ENCODE assay signal across 1 cellular context in the genomic region with DNA sequence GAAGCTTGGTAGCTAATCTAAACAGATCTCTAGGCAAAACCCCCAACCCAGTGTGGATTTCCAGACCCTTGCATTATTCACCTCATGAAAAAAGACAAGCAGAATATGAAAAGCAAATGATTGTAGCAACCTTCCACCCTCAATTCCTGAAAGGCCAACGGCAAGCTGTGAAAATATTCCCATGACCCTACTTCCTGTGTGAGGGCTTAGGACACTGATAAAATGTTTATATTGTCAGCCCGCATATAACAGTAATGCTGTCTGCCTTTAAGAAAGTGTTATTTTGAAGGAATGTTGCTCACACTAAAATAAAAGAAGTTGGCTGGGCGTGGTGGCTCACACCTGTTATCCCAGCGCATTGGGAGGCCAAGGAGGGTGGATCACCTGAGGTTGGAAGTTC.
TF ChIP-seq lines count a peak whose summit lies in the region.

No MANE protein-coding gene starts in this region.

TF ChIP-seq in HepG2, 621 proteins besides CTCF, POLR2A, EP300 and RAD21 (continued from another document):
- TF ChIP-seq, protein P1, sequence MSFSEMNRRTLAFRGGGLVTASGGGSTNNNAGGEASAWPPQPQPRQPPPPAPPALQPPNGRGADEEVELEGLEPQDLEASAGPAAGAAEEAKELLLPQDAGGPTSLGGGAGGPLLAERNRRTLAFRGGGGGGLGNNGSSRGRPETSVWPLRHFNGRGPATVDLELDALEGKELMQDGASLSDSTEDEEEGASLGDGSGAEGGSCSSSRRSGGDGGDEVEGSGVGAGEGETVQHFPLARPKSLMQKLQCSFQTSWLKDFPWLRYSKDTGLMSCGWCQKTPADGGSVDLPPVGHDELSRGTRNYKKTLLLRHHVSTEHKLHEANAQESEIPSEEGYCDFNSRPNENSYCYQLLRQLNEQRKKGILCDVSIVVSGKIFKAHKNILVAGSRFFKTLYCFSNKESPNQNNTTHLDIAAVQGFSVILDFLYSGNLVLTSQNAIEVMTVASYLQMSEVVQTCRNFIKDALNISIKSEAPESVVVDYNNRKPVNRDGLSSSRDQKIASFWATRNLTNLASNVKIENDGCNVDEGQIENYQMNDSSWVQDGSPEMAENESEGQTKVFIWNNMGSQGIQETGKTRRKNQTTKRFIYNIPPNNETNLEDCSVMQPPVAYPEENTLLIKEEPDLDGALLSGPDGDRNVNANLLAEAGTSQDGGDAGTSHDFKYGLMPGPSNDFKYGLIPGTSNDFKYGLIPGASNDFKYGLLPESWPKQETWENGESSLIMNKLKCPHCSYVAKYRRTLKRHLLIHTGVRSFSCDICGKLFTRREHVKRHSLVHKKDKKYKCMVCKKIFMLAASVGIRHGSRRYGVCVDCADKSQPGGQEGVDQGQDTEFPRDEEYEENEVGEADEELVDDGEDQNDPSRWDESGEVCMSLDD (CRISPR knock-in tag; IDR thresholded peaks at IDR 0.05; ENCODE audit: borderline replicate concordance), result no peak
- TF ChIP-seq DNMT1 (CRISPR knock-in tag; IDR thresholded peaks at IDR 0.05) (no peak), ZNF251 (CRISPR knock-in tag; IDR thresholded peaks at IDR 0.05) (no peak), NFIC (IDR thresholded peaks at IDR 0.05; ENCODE audit: low read length) (no peak), ZNF121 (CRISPR knock-in tag; IDR thresholded peaks at IDR 0.05) (no peak), ETV6 (CRISPR knock-in tag; conservative IDR thresholded peaks at IDR 0.05) (no peak), CBX1 (IDR thresholded peaks at IDR 0.05; ENCODE audit: low read depth) (no peak), ZNF703 (CRISPR knock-in tag; IDR thresholded peaks at IDR 0.05; ENCODE audit: borderline replicate concordance) (no peak)
- TF ChIP-seq, protein P2, sequence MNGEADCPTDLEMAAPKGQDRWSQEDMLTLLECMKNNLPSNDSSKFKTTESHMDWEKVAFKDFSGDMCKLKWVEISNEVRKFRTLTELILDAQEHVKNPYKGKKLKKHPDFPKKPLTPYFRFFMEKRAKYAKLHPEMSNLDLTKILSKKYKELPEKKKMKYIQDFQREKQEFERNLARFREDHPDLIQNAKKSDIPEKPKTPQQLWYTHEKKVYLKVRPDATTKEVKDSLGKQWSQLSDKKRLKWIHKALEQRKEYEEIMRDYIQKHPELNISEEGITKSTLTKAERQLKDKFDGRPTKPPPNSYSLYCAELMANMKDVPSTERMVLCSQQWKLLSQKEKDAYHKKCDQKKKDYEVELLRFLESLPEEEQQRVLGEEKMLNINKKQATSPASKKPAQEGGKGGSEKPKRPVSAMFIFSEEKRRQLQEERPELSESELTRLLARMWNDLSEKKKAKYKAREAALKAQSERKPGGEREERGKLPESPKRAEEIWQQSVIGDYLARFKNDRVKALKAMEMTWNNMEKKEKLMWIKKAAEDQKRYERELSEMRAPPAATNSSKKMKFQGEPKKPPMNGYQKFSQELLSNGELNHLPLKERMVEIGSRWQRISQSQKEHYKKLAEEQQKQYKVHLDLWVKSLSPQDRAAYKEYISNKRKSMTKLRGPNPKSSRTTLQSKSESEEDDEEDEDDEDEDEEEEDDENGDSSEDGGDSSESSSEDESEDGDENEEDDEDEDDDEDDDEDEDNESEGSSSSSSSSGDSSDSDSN (CRISPR knock-in tag; IDR thresholded peaks at IDR 0.05), result no peak
- TF ChIP-seq, protein P3, sequence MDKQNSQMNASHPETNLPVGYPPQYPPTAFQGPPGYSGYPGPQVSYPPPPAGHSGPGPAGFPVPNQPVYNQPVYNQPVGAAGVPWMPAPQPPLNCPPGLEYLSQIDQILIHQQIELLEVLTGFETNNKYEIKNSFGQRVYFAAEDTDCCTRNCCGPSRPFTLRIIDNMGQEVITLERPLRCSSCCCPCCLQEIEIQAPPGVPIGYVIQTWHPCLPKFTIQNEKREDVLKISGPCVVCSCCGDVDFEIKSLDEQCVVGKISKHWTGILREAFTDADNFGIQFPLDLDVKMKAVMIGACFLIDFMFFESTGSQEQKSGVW (CRISPR knock-in tag; IDR thresholded peaks at IDR 0.05; ENCODE audit: borderline replicate concordance), result no peak
